34 cellular contexts compared by ENCODE assay signal in the genomic region with DNA sequence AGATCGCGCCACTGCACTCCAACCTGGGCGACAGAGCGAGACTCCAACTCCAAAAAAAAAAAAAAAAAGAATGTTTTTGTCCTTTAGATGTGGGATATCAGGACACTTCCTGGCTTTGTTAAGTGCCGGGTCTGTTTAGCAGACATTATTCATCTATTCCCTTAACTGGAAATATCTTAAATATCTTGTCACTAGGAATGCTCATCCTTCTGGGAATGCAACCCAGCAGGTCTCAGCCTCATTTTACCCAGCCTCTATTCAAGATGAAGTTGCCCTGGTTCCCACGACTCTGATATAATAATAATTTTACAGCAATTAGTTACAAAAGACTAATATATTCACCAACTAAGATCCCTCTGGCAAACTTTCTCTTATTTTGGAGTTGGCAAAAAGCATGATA.
"Had no signal": no experiment of that assay in that cellular context is flagged by ENCODE, and none has a peak within 500 bp of the region (broad histone marks: within the 10 kb centered on the region; RNA-seq: fewer than 3 reads in every experiment).

No MANE protein-coding gene starts in this region.

- H3K9me3 ChIP-seq: MG63 had no signal

- H3K36me3 ChIP-seq: MG63 had no signal

- H3K9ac ChIP-seq: KMS-11 had no signal

- DNase-seq: Karpas-422, Kasumi-1, MG63, MM.1S, MV-4-11, NCI-H1048, NCI-H1092, NCI-H1092 treated with DMSO at 0.1 percent for 48 hours, NCI-H1105, NCI-H1105 treated with DMSO at 0.1 percent for 48 hours, NCI-H1417, NCI-H1417 treated with DMSO at 0.1 percent for 48 hours, NCI-H1436, NCI-H1436 treated with DMSO at 0.1 percent for 48 hours, NCI-H146, NCI-H1694, NCI-H1694 treated with DMSO at 0.1 percent for 48 hours, NCI-H187, NCI-H187 treated with DMSO at 0.1 percent for 48 hours, NCI-H1930, NCI-H2029, NCI-H2029 treated with DMSO at 0.1 percent for 48 hours, NCI-H2081, NCI-H2081 treated with DMSO at 0.1 percent for 48 hours, NCI-H2107, NCI-H2171, NCI-H2171 treated with DMSO at 0.1 percent for 48 hours, NCI-H2227 treated with DMSO at 0.1 percent for 48 hours, NCI-H226, NCI-H345, NCI-H446, NCI-H446 treated with DMSO at 0.1 percent for 48 hours, NCI-H510A had no signal

- H3K27ac ChIP-seq: KMS-11 had no signal

- H3K4me3 ChIP-seq: MG63 had no signal

- H3K27me3 ChIP-seq: MG63 had no signal

- H3K4me2 ChIP-seq: KMS-11 had no signal
